In the genomic region with DNA sequence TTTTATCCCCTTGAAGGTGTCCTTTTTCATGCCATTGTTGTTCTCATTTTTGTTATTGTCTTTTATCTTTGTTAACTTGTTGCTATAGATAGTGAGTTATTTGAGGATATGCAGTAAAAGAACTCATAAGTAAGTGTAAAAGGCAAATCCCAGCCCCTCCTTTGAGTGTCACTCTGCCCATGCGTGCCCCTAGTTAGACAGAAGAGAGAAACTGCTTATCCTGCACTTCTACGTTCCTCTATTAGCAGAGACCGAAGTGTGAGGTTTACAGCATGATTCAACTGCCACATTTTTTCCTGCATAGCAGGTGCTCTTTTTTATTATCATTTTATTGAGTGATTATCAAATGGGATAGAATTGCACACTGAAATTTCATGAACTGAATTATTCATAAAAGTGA, we compare ENCODE assay signal across 21 cellular contexts. TPM values are rescaled to one million over a fixed set of nuclear protein-coding genes. Genes with fewer than 3 reads are reported as not detected.
"Had no signal": no experiment of that assay in that cellular context is flagged by ENCODE, and none has a peak within 500 bp of the region (broad histone marks: within the 10 kb centered on the region; RNA-seq: fewer than 3 reads in every experiment).

No MANE protein-coding gene starts in this region.

- H3K27ac ChIP-seq: coronary artery, esophagus squamous epithelium, gastrocnemius medialis, left ventricle myocardium inferior, pancreas, stomach, suprapubic skin, transverse colon, uterus had no signal

- H3K4me3 ChIP-seq: coronary artery, esophagus squamous epithelium, gastrocnemius medialis, left ventricle myocardium inferior, pancreas, smooth muscle cell, stomach, suprapubic skin, transverse colon, uterus had no signal

- ATAC-seq: activated T-cell treated with anti-CD3 and anti-CD28 coated beads, Interleukin-2, amount 50 U/mL, for 4 hours; gastrocnemius medialis; natural killer cell treated with Interleukin-12 subunit alpha and Interleukin-12 subunit beta and Interleukin-15 and Interleukin-18, amount 100 ng/mL, for 72 hours; stimulated activated memory B cell treated with anti-CD40 and anti-IgM and Interleukin-4, amounts not matched to agents 10 μg/mL and 1 μg/mL and 100 μg/mL, for 72 hours had no signal

- H3K4me2 ChIP-seq: smooth muscle cell had no signal

- H3K9me3 ChIP-seq: esophagus squamous epithelium, gastrocnemius medialis, left ventricle myocardium inferior, pancreas, stomach, suprapubic skin, transverse colon, uterus had no signal

- H3K36me3 ChIP-seq: esophagus squamous epithelium, gastrocnemius medialis, left ventricle myocardium inferior, pancreas, stomach, suprapubic skin, transverse colon, uterus had no signal

- H3K27me3 ChIP-seq: esophagus squamous epithelium, gastrocnemius medialis, stomach, transverse colon, uterus had no signal

- H3K4me1 ChIP-seq: esophagus squamous epithelium, gastrocnemius medialis, left ventricle myocardium inferior, pancreas, suprapubic skin, transverse colon, uterus had no signal

- FAIRE-seq: bronchial epithelial cell had no signal

- DNase-seq: activated CD4-positive, alpha-beta T cell treated with anti-CD3 and anti-CD28 coated beads for 1 hour; activated CD4-positive, alpha-beta T cell treated with anti-CD3 and anti-CD28 coated beads, Interleukin-2, amount 50 U/mL, for 48 hours; activated CD8-positive, alpha-beta memory T cell treated with anti-CD3 and anti-CD28 coated beads, Interleukin-2, amount 50 U/mL, for 48 hours; activated naive CD4-positive, alpha-beta T cell; activated naive CD8-positive, alpha-beta T cell treated with anti-CD3 and anti-CD28 coated beads for 36 hours; activated T-cell treated with anti-CD3 and anti-CD28 coated beads, Interleukin-2, amount 50 U/mL, for 4 hours; esophagus squamous epithelium; gastrocnemius medialis; left ventricle myocardium inferior; stomach; transverse colon; uterus had no signal

RNA-seq across cellular contexts. Expression of a gene that starts 12.0 kb away (rescaled TPM):
- total RNA-seq: activated CD8-positive, alpha-beta memory T cell treated with anti-CD3 and anti-CD28 coated beads for 36 hours; activated naive CD8-positive, alpha-beta T cell treated with anti-CD3 and anti-CD28 coated beads for 36 hours; activated T-cell treated with anti-CD3 and anti-CD28 coated beads, Interleukin-2, amount 50 U/mL, for 4 hours; activated T-helper 2 cell treated with anti-CD3 and anti-CD28 coated beads, Interferon-gamma antibody, Interleukin-2, Interleukin-4, amounts not matched to agents 10 μg/mL and 5 μg/mL and 100 μg/mL, durations not matched to agents 14 hours and 24 hours and 36 hours; natural killer cell treated with Interleukin-12 subunit alpha and Interleukin-12 subunit beta and Interleukin-15 and Interleukin-18, amount 100 ng/mL, for 72 hours had no signal
